In genomic region chr15:91338763-91339162, GRCh38 we compare ENCODE assay signal across 1 cellular context.
TF ChIP-seq lines count a peak whose summit lies in the region.

No MANE protein-coding gene starts in this region.

TF ChIP-seq in WTC11, 78 proteins besides CTCF, POLR2A, EP300 and RAD21 (continued from another document):
- TF ChIP-seq HMGXB4 (CRISPR knock-in tag; IDR thresholded peaks at IDR 0.05) = no peak
- no peak for TF ChIP-seq ZNF121 (CRISPR knock-in tag; IDR thresholded peaks at IDR 0.05)
- no peak for TF ChIP-seq NR2C2 (CRISPR knock-in tag; IDR thresholded peaks at IDR 0.05)
- no peak for TF ChIP-seq TEAD4 (CRISPR knock-in tag; IDR thresholded peaks at IDR 0.05)
- no peak for TF ChIP-seq ATF6 (CRISPR knock-in tag; IDR thresholded peaks at IDR 0.05)
- no peak for TF ChIP-seq NR3C1 (CRISPR knock-in tag; conservative IDR thresholded peaks at IDR 0.05; ENCODE audit: low read depth)
- no peak for TF ChIP-seq JAZF1 (CRISPR knock-in tag; IDR thresholded peaks at IDR 0.05)
- no peak for TF ChIP-seq SP1 (CRISPR knock-in tag; conservative IDR thresholded peaks at IDR 0.05)
- no peak for TF ChIP-seq MYBL2 (CRISPR knock-in tag; IDR thresholded peaks at IDR 0.05)
- no peak for TF ChIP-seq E2F4 (CRISPR knock-in tag; IDR thresholded peaks at IDR 0.05; ENCODE audit: borderline replicate concordance, low read depth)
- TF ChIP-seq MAX (CRISPR knock-in tag; IDR thresholded peaks at IDR 0.05) = no peak
- no peak for TF ChIP-seq ZNF512 (CRISPR knock-in tag; IDR thresholded peaks at IDR 0.05; ENCODE audit: borderline replicate concordance)
- TF ChIP-seq USF1 (CRISPR knock-in tag; IDR thresholded peaks at IDR 0.05) = no peak
